ENCODE assay signal across 21 cellular contexts in the genomic region with DNA sequence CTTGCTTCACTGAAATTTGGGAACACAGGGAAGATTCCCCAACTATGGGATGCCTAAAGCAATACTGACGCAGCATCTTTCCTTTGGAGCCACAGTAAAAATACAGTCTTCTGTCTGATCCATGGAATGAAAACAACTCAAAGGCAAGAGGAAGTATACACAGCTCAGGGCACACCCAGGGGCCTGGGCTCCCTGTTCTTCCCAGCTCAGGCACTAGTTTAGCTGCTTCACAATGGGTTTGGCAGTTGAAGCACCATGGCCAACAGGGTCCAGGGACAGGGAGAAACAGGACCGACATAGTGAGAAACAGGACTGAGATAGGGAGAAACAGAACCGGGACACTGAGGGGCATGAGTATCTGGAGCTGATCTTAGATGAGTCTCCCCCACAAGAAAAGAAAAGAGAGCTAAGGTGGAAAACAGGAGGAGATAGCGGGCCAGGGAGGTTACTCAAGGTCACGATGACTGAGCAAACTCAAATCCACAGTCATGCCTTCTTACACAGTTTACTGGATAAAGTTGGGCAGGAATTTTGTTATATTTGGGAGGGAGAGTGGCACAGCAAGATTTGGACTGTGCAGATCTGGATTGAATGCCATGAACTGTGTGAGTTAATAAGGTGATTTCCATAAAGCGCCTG.
"Had no signal": no experiment of that assay in that cellular context is flagged by ENCODE, and none has a peak within 500 bp of the region (broad histone marks: within the 10 kb centered on the region; RNA-seq: fewer than 3 reads in every experiment).

No MANE protein-coding gene starts in this region.

- H3K9me3 ChIP-seq: body of pancreas, heart right ventricle, spleen, thyroid gland had no signal

- H3K4me3 Mint-ChIP-seq: activated CD4-positive, alpha-beta memory T cell treated with anti-CD3 and anti-CD28 coated beads for 36 hours; naive thymus-derived CD4-positive, alpha-beta T cell; neural crest cell had no signal

- H3K27me3 ChIP-seq: body of pancreas, cardiac muscle cell, heart right ventricle, spleen, thyroid gland had no signal

- H3K36me3 ChIP-seq: cardiac muscle cell, heart right ventricle, spleen, thyroid gland had no signal

- H3K9me3 Mint-ChIP-seq: activated CD4-positive, alpha-beta memory T cell treated with anti-CD3 and anti-CD28 coated beads for 36 hours had no signal

- H3K4me3 ChIP-seq: body of pancreas, cardiac muscle cell, heart right ventricle, lung, spleen, thyroid gland had no signal

- H3K27me3 Mint-ChIP-seq: activated CD4-positive, alpha-beta memory T cell treated with anti-CD3 and anti-CD28 coated beads for 36 hours; naive thymus-derived CD4-positive, alpha-beta T cell; progenitor cell of endocrine pancreas had no signal

- DNase-seq: activated CD4-positive, alpha-beta memory T cell treated with anti-CD3 and anti-CD28 coated beads for 36 hours; activated CD4-positive, alpha-beta T cell treated with anti-CD3 and anti-CD28 coated beads for 48 hours; activated effector memory CD4-positive, alpha-beta T cell treated with anti-CD3 and anti-CD28 coated beads, Interleukin-2, amount 50 U/mL, for 16 hours; activated naive CD4-positive, alpha-beta T cell treated with anti-CD3 and anti-CD28 coated beads, Interleukin-2, amount 50 U/mL, for 16 hours; anterior cingulate cortex; body of pancreas; heart right ventricle; islet precursor cell; left colon; naive thymus-derived CD4-positive, alpha-beta T cell; retina; spleen; stimulated activated CD4-positive, alpha-beta T cell treated with anti-CD3 and anti-CD28 coated beads, Interleukin-4, amount 100 ng/mL, for 1 hour; stimulated activated naive CD4-positive, alpha-beta T cell; thyroid gland had no signal

- H3K4me1 ChIP-seq: body of pancreas, thyroid gland had no signal

- H3K36me3 Mint-ChIP-seq: activated CD4-positive, alpha-beta memory T cell treated with anti-CD3 and anti-CD28 coated beads for 36 hours had no signal

- ATAC-seq: body of pancreas; left colon; naive thymus-derived CD4-positive, alpha-beta T cell had no signal

- H3K4me1 Mint-ChIP-seq: naive thymus-derived CD4-positive, alpha-beta T cell; neural crest cell had no signal

- H3K27ac ChIP-seq: body of pancreas, cardiac muscle cell, heart right ventricle, spleen, thyroid gland had no signal

- FAIRE-seq: endometrium, TTC549 had no signal

- H3K27ac Mint-ChIP-seq: activated CD4-positive, alpha-beta memory T cell treated with anti-CD3 and anti-CD28 coated beads for 36 hours; progenitor cell of endocrine pancreas had no signal
